Comparison of ENCODE assay signal across 11 cellular contexts in the genomic region with DNA sequence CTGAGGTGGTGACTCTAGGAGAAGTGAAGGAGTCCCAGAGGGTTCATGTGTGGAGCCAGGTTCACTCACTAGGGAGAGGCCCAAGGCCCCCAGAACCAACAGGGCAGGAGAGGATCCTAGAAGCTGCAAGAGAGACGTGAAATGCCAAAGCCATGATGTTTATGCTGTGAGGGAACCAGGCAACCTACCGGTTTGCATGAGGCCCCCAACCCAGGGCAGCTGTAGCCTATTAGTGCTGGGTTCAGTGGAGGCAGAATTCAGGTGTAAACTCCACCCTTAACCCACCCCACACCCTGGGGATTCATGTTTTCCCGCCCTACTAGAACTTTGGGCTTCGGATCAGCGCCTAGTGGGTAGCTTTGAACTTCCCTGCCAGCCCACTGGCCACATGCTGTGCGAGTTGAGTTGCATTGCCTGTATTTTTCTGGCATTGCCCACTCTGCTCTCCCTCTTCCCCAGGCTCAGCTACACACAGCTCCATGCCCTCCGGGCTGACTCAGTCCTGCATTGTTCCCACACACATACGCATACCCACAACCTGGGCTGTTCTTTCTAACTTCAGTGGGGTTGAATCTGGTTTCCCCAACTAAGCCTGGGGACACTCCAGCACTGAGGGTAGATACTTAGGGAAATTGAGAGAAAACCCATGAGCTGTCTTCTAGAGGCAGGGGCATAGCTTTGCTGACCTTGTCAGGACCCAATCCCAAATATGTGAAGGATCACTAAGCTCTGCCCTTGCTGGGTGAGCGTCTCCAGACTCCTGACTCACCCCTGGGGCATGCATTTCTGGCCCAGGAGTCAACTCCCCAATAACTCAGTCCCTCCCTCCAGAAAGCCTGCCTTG. TPM values are rescaled to one million over a fixed set of nuclear protein-coding genes. Genes with fewer than 3 reads are reported as not detected.
A peak's percentile ranks its signal among the peaks of the same experiment; 100 is the strongest.
DNase-seq lines count a peak whose midpoint lies in the region; ATAC-seq and TF ChIP-seq lines count a peak whose summit lies in the region.
"Had no signal": no experiment of that assay in that cellular context is flagged by ENCODE, and none has a peak within 500 bp of the region (broad histone marks: within the 10 kb centered on the region; RNA-seq: fewer than 3 reads in every experiment).

No MANE protein-coding gene starts in this region.

- no peak overlapping the region for H2AFZ ChIP-seq in H9 (ENCODE audit: low read length)

- no peak overlapping the region for H2BK15ac ChIP-seq in H9 (ENCODE audit: low read depth, low read length)

- H3K4me3 Mint-ChIP-seq in H9: no peak overlapping the region
- H3K4me3 Mint-ChIP-seq in activated T-helper 1 cell treated with anti-CD3 and anti-CD28 coated beads, Interleukin-12 subunit alpha, Interleukin-12 subunit beta, Interleukin-2, Interleukin-4 antibody, amounts not matched to agents 30 ng/mL and 10 ng/mL and 1 ng/mL, durations not matched to agents 14 hours and 24 hours and 36 hours: peak overlapping the region; percentile 16

- H3K4me2 ChIP-seq in H9 (ENCODE audit: insufficient read depth, insufficient read length, low read length): peak overlapping the region; percentile 5

- TF ChIP-seq CTCF in H9 (conservative IDR thresholded peaks at IDR 0.05): no peak
- no peak for TF ChIP-seq CTCF in foreskin keratinocyte (conservative IDR thresholded peaks at IDR 0.05)
- no peak for TF ChIP-seq CTCF in A673 (conservative IDR thresholded peaks at IDR 0.05; ENCODE audit: low read depth, low read length)

- H2BK20ac ChIP-seq in H9 (ENCODE audit: low read depth, low read length, poor library complexity, severe bottlenecking): no peak overlapping the region

- H3K4me3 ChIP-seq in stomach smooth muscle (ENCODE audit: low read length in 2 of 2): peak overlapping the region in 1 of 2 donors; percentile 87
- no peak overlapping the region for H3K4me3 ChIP-seq in A673 (ENCODE audit: low read depth, low read length, poor library complexity, severe bottlenecking)
- H3K4me3 ChIP-seq: body of pancreas had no signal

- H3K9ac ChIP-seq in H9 (ENCODE audit: extremely low read depth, insufficient read length, low read length): no peak overlapping the region
- H3K9ac ChIP-seq in stomach smooth muscle (ENCODE audit: low read length in 2 of 2): peak overlapping the region; percentile 13 to 84

- H4K5ac ChIP-seq in H9 (ENCODE audit: insufficient read length, low read depth, low read length): no peak overlapping the region

- no peaks in the 10 kb centered on the region for H3K27me3 ChIP-seq in H9 (ENCODE audit: insufficient read depth, low read length)
- H3K27me3 ChIP-seq in foreskin keratinocyte: no peaks in the 10 kb centered on the region
- no peaks in the 10 kb centered on the region for H3K27me3 ChIP-seq in stomach smooth muscle (ENCODE audit: control insufficient read depth in 1 of 2, insufficient read depth in 2 of 2, low read length in 2 of 2)
- H3K27me3 ChIP-seq in A673 (replicated peaks; ENCODE audit: insufficient read depth, low read depth, low read length, poor library complexity): no peaks in the 10 kb centered on the region
- H3K27me3 ChIP-seq: body of pancreas had no signal

- CTCF ChIA-PET in A673 (lab: Charles Lee): no interaction called here

- no peak overlapping the region for H3K18ac ChIP-seq in H9 (ENCODE audit: insufficient read length, low read depth, low read length)

- WGBS in H9 (ENCODE audit: extremely low coverage, insufficient read length, low lambda C conversion rate): no CpG with 5 or more reads among the region's 9 CpGs

- no peaks in the 10 kb centered on the region for H3K9me3 ChIP-seq in H9 (ENCODE audit: control insufficient read depth, low read depth, low read length)
- no peaks in the 10 kb centered on the region for H3K9me3 ChIP-seq in stomach smooth muscle (ENCODE audit: control insufficient read depth in 2 of 2, low read length in 2 of 2)
- H3K9me3 ChIP-seq in A673 (ENCODE audit: low read depth, low read length, poor library complexity, severe bottlenecking): no peaks in the 10 kb centered on the region
- H3K9me3 ChIP-seq: body of pancreas had no signal

- H3K27ac Mint-ChIP-seq in H9: peak overlapping the region; percentile 37 to 92 (median 87); a peak in 6 of 7 replicates
- no peak overlapping the region for H3K27ac Mint-ChIP-seq in activated T-helper 1 cell treated with anti-CD3 and anti-CD28 coated beads, Interleukin-12 subunit alpha, Interleukin-12 subunit beta, Interleukin-2, Interleukin-4 antibody, amounts not matched to agents 30 ng/mL and 10 ng/mL and 1 ng/mL, durations not matched to agents 14 hours and 24 hours and 36 hours

- no peak overlapping the region for H4K8ac ChIP-seq in H9 (replicated peaks; ENCODE audit: insufficient read length, low read depth, low read length)

- H3K27ac ChIP-seq in H9 (ENCODE audit: insufficient read length, low read depth, low read length) (no peak overlapping the region), foreskin keratinocyte (no peak overlapping the region), stomach smooth muscle (ENCODE audit: low read length) (peak overlapping the region; percentile 69), A673 (ENCODE audit: low read depth, low read length, poor library complexity, severe bottlenecking) (no peak overlapping the region)

- H3K36me3 Mint-ChIP-seq in H9 (ENCODE audit: insufficient read depth in 1 of 3, low read depth in 3 of 3): peaks cover 9 to 30% (median 27%) of the 10 kb centered on the region in 3 experiments
- H3K36me3 Mint-ChIP-seq in activated T-helper 1 cell treated with anti-CD3 and anti-CD28 coated beads, Interleukin-12 subunit alpha, Interleukin-12 subunit beta, Interleukin-2, Interleukin-4 antibody, amounts not matched to agents 30 ng/mL and 10 ng/mL and 1 ng/mL, durations not matched to agents 14 hours and 24 hours and 36 hours (ENCODE audit: low read depth): peaks cover 18% of the 10 kb centered on the region

- H2BK5ac ChIP-seq in H9 (ENCODE audit: insufficient read length, low read length): no peak overlapping the region

- H3K27me3 Mint-ChIP-seq in H9 (ENCODE audit: low read depth): no peaks in the 10 kb centered on the region
- peaks cover 4% of the 10 kb centered on the region for H3K27me3 Mint-ChIP-seq in activated T-helper 1 cell treated with anti-CD3 and anti-CD28 coated beads, Interleukin-12 subunit alpha, Interleukin-12 subunit beta, Interleukin-2, Interleukin-4 antibody, amounts not matched to agents 30 ng/mL and 10 ng/mL and 1 ng/mL, durations not matched to agents 14 hours and 24 hours and 36 hours (ENCODE audit: insufficient read depth)

- H2BK120ac ChIP-seq in H9 (ENCODE audit: low read depth, low read length, poor library complexity, severe bottlenecking): no peak overlapping the region

- DNase-seq in H9 (peak; percentile 40), foreskin keratinocyte (peak; percentile 64 to 86), NCI-H128 (lab: John Stamatoyannopoulos, UW; ENCODE audit: unreplicated experiment) (no peak), A673 (ENCODE audit: low spot score) (no peak), DMS53 treated with DMSO at 0.1 percent for 48 hours (lab: John Stamatoyannopoulos, UW; ENCODE audit: unreplicated experiment) (no peak)
- DNase-seq in activated T-helper 1 cell treated with anti-CD3 and anti-CD28 coated beads, Interleukin-12 subunit alpha, Interleukin-12 subunit beta, Interleukin-2, Interleukin-4 antibody, amounts not matched to agents 30 ng/mL and 10 ng/mL and 1 ng/mL, durations not matched to agents 14 hours and 24 hours and 36 hours (ENCODE audit: low spot score): no peak
- DNase-seq in activated CD4-positive, CD25-positive, alpha-beta regulatory T cell (lab: John Stamatoyannopoulos, UW): no peak
- DNase-seq: body of pancreas, naive B cell had no signal

- H2AK5ac ChIP-seq in H9 (ENCODE audit: insufficient read length, low read length): no peak overlapping the region

- POLR2A ChIA-PET in A673 (lab: Charles Lee; ENCODE audit: low non-redundant PET): no interaction called here

- intact Hi-C loops in activated T-helper 1 cell treated with anti-CD3 and anti-CD28 coated beads, Interleukin-12 subunit alpha, Interleukin-12 subunit beta, Interleukin-2, Interleukin-4 antibody, amounts not matched to agents 30 ng/mL and 10 ng/mL and 1 ng/mL, durations not matched to agents 14 hours and 24 hours and 36 hours (cut with micrococcal nuclease): loop anchor here (2.0 to 5.0 kb wide), 2 partner anchors 51 to 91 kb away; a partner anchor contains a TSS
- intact Hi-C loops in A673 (cut with micrococcal nuclease; ENCODE audit: unreplicated experiment): no loop called here

- H4K20me1 ChIP-seq in H9 (ENCODE audit: control insufficient read depth, insufficient read depth, insufficient read length): no peaks in the 10 kb centered on the region

- H3K79me2 ChIP-seq in H9 (ENCODE audit: insufficient read depth, low read length): no peaks in the 10 kb centered on the region

- H3K23me2 ChIP-seq in H9 (ENCODE audit: insufficient read length, low read depth, low read length, poor library complexity, severe bottlenecking): no peaks in the 10 kb centered on the region

- H3K23ac ChIP-seq in H9 (ENCODE audit: insufficient read length, low read depth, low read length): no peak overlapping the region

- no peak overlapping the region for H4K91ac ChIP-seq in H9 (ENCODE audit: insufficient read length, low read depth, low read length)

- H3K9me3 Mint-ChIP-seq in H9: no peaks in the 10 kb centered on the region
- H3K9me3 Mint-ChIP-seq in activated T-helper 1 cell treated with anti-CD3 and anti-CD28 coated beads, Interleukin-12 subunit alpha, Interleukin-12 subunit beta, Interleukin-2, Interleukin-4 antibody, amounts not matched to agents 30 ng/mL and 10 ng/mL and 1 ng/mL, durations not matched to agents 14 hours and 24 hours and 36 hours: no peaks in the 10 kb centered on the region

- H3T11ph ChIP-seq in H9 (ENCODE audit: low read length): no peak overlapping the region

- H3K79me1 ChIP-seq in H9 (ENCODE audit: insufficient read depth, low read depth, low read length, poor library complexity, severe bottlenecking): no peaks in the 10 kb centered on the region

- no peak overlapping the region for H3K14ac ChIP-seq in H9 (ENCODE audit: insufficient read depth, low read length)

- ATAC-seq in foreskin keratinocyte: peak; percentile 68
- ATAC-seq: body of pancreas had no signal

- no peak overlapping the region for H3K56ac ChIP-seq in H9 (ENCODE audit: insufficient read length, low read depth, low read length)

- no TSS peak for BruUV-seq in A673 (replicated peaks; lab: Mats Ljungman, UMichigan)

- H3K4ac ChIP-seq in H9 (ENCODE audit: low read depth, low read length): no peak overlapping the region

- H3K4me1 ChIP-seq in H9 (ENCODE audit: insufficient read depth, low read length): peaks cover 9% of the 10 kb centered on the region; the same call in 1 of the 2 replicates
- H3K4me1 ChIP-seq in foreskin keratinocyte: peaks cover 11% of the 10 kb centered on the region
- H3K4me1 ChIP-seq in stomach smooth muscle (ENCODE audit: control insufficient read depth, insufficient read depth, low read length): peaks cover 52% of the 10 kb centered on the region
- no peaks in the 10 kb centered on the region for H3K4me1 ChIP-seq in A673 (ENCODE audit: insufficient read depth, low read length, poor library complexity, severe bottlenecking)

- H2BK12ac ChIP-seq in H9 (ENCODE audit: insufficient read length, low read depth, low read length): no peak overlapping the region

- peaks cover 45 to 60% of the 10 kb centered on the region in 2 experiments for H3K4me1 Mint-ChIP-seq in H9
- H3K4me1 Mint-ChIP-seq in activated T-helper 1 cell treated with anti-CD3 and anti-CD28 coated beads, Interleukin-12 subunit alpha, Interleukin-12 subunit beta, Interleukin-2, Interleukin-4 antibody, amounts not matched to agents 30 ng/mL and 10 ng/mL and 1 ng/mL, durations not matched to agents 14 hours and 24 hours and 36 hours (ENCODE audit: low read depth): peaks cover 23% of the 10 kb centered on the region

- H3K36me3 ChIP-seq in stomach smooth muscle (ENCODE audit: control insufficient read depth in 2 of 2, insufficient read depth in 2 of 2, low read length in 2 of 2) (peaks cover 3 to 14% of the 10 kb centered on the region in 2 donors), A673 (ENCODE audit: insufficient read depth, low read length, poor library complexity, severe bottlenecking) (peaks cover 5% of the 10 kb centered on the region)

RNA-seq across cellular contexts. Expression of a gene that starts 2.0 kb away (rescaled TPM):
- total RNA-seq in H9 (2021) (3.6 and 4.2 TPM in 2 replicates), foreskin keratinocyte (7.7 and 8.7 TPM in 2 replicates), A673 (2021) (4.4 and 4.5 TPM in 2 replicates)
- 1.4 and 1.8 TPM in 2 replicates for total RNA-seq in activated T-helper 1 cell treated with anti-CD3 and anti-CD28 coated beads, Interleukin-12 subunit alpha, Interleukin-12 subunit beta, Interleukin-2, Interleukin-4 antibody, amounts not matched to agents 30 ng/mL and 10 ng/mL and 1 ng/mL, durations not matched to agents 14 hours and 24 hours and 36 hours
- polyA plus RNA-seq in foreskin keratinocyte: 5.3 and 6.1 TPM in 2 replicates

RNA-seq across cellular contexts. Expression of a gene that starts 33.9 kb away (rescaled TPM):
- not detected in 2 replicates for total RNA-seq in H9 (2021)
- not detected in 2 replicates for total RNA-seq in activated T-helper 1 cell treated with anti-CD3 and anti-CD28 coated beads, Interleukin-12 subunit alpha, Interleukin-12 subunit beta, Interleukin-2, Interleukin-4 antibody, amounts not matched to agents 30 ng/mL and 10 ng/mL and 1 ng/mL, durations not matched to agents 14 hours and 24 hours and 36 hours
- total RNA-seq in foreskin keratinocyte: not detected in 2 replicates
- polyA plus RNA-seq in foreskin keratinocyte: not detected in 2 replicates
- total RNA-seq in A673 (2021): not detected in 2 replicates
- total RNA-seq: body of pancreas, SK-MEL-5 had no signal

RNA-seq across cellular contexts. Expression of a gene that starts 51.0 kb away (rescaled TPM):
- 66.4 and 79.8 TPM in 2 replicates for total RNA-seq in H9 (2021)
- total RNA-seq in activated T-helper 1 cell treated with anti-CD3 and anti-CD28 coated beads, Interleukin-12 subunit alpha, Interleukin-12 subunit beta, Interleukin-2, Interleukin-4 antibody, amounts not matched to agents 30 ng/mL and 10 ng/mL and 1 ng/mL, durations not matched to agents 14 hours and 24 hours and 36 hours: 76.9 and 79.7 TPM in 2 replicates
- 24.7 and 26.9 TPM in 2 replicates for total RNA-seq in foreskin keratinocyte
- 3.3 and 3.5 TPM in 2 replicates for polyA plus RNA-seq in foreskin keratinocyte
- 44.8 and 53.1 TPM in 2 replicates for total RNA-seq in A673 (2021)

RNA-seq across cellular contexts. Expression of a gene that starts 51.1 kb away (rescaled TPM):
- total RNA-seq in H9 (2021): 0.46 TPM in 1 of 2 replicates, not detected in the other
- not detected in 2 replicates for total RNA-seq in activated T-helper 1 cell treated with anti-CD3 and anti-CD28 coated beads, Interleukin-12 subunit alpha, Interleukin-12 subunit beta, Interleukin-2, Interleukin-4 antibody, amounts not matched to agents 30 ng/mL and 10 ng/mL and 1 ng/mL, durations not matched to agents 14 hours and 24 hours and 36 hours
- not detected in 2 replicates for total RNA-seq in foreskin keratinocyte
- polyA plus RNA-seq in foreskin keratinocyte: not detected in 2 replicates
- not detected in 2 replicates for total RNA-seq in A673 (2021)
- total RNA-seq: SK-MEL-5 had no signal

Comparison
In these comparisons a context has a peak if more than half of its experiments do, and no peak if none do; other contexts are left out.
1. DNase-seq: peak in H9 (single experiment) and foreskin keratinocyte (2 of 2); none in activated T-helper 1 cell treated with anti-CD3 and anti-CD28 coated beads, Interleukin-12 subunit alpha, Interleukin-12 subunit beta, Interleukin-2, Interleukin-4 antibody, amounts not matched to agents 30 ng/mL and 10 ng/mL and 1 ng/mL, durations not matched to agents 14 hours and 24 hours and 36 hours (single experiment), NCI-H128 (single experiment), A673 (single experiment), activated CD4-positive, CD25-positive, alpha-beta regulatory T cell (0 of 4) and DMS53 treated with DMSO at 0.1 percent for 48 hours (single experiment).